ENCODE assay signal across 1 cellular context in the genomic region with DNA sequence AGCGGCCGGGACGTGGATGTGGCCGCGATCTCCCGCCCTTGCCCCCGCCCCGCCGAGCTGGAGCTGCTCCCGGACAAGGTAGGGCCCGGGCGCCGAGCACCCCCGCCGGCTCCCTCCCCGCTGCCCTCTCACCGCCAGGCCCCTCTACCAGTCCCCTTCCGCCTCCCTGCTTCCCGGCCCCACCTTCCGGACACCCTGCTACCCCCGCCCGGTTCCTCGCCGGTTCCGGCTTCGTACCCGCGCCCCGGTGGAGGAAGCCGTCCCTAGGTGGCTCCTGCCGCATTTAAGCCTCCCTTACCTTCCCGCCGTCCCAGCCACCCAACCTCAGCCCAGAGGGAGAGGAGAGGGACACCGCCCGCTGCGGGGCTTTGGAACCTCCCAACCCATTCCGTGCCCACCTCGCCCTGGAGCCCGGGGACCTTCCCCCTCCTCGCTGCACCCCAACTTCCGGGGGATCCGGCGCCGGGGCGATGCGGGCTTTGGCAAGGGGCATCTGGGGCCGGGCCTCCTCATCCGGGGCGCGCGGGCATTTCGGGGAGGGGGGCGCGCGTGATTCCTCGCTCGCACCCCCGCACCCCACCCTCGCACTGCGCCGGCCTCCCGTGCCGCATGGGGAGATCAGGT.
TF ChIP-seq lines count a peak whose summit lies in the region.

No MANE protein-coding gene starts in this region.

TF ChIP-seq in HepG2, 621 proteins besides CTCF, POLR2A, EP300 and RAD21 (continued from another document and continues in another):
- TF ChIP-seq, protein P1, sequence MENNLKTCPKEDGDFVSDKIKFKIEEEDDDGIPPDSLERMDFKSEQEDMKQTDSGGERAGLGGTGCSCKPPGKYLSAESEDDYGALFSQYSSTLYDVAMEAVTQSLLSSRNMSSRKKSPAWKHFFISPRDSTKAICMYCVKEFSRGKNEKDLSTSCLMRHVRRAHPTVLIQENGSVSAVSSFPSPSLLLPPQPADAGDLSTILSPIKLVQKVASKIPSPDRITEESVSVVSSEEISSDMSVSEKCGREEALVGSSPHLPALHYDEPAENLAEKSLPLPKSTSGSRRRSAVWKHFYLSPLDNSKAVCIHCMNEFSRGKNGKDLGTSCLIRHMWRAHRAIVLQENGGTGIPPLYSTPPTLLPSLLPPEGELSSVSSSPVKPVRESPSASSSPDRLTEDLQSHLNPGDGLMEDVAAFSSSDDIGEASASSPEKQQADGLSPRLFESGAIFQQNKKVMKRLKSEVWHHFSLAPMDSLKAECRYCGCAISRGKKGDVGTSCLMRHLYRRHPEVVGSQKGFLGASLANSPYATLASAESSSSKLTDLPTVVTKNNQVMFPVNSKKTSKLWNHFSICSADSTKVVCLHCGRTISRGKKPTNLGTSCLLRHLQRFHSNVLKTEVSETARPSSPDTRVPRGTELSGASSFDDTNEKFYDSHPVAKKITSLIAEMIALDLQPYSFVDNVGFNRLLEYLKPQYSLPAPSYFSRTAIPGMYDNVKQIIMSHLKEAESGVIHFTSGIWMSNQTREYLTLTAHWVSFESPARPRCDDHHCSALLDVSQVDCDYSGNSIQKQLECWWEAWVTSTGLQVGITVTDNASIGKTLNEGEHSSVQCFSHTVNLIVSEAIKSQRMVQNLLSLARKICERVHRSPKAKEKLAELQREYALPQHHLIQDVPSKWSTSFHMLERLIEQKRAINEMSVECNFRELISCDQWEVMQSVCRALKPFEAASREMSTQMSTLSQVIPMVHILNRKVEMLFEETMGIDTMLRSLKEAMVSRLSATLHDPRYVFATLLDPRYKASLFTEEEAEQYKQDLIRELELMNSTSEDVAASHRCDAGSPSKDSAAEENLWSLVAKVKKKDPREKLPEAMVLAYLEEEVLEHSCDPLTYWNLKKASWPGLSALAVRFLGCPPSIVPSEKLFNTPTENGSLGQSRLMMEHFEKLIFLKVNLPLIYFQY (CRISPR knock-in tag; IDR thresholded peaks at IDR 0.05; ENCODE audit: borderline replicate concordance) = peak; percentile 36; the same call in 1 of the 2 replicates
- TF ChIP-seq TOE1 (CRISPR knock-in tag; IDR thresholded peaks at IDR 0.05) (no peak), ZNF891 (CRISPR knock-in tag; IDR thresholded peaks at IDR 0.05) (peak; percentile 81), BCL6 (CRISPR knock-in tag; IDR thresholded peaks at IDR 0.05) (no peak), DPF2 (CRISPR knock-in tag; IDR thresholded peaks at IDR 0.05; ENCODE audit: borderline replicate concordance, low read depth) (0 out of 2 replicates have a peak, but pooled peaks have one; percentile 33), ZNF543 (CRISPR knock-in tag; IDR thresholded peaks at IDR 0.05) (no peak; the same call in 1 of the 2 replicates), TCF7 (IDR thresholded peaks at IDR 0.05; ENCODE audit: low read depth) (0 out of 2 replicates have a peak, but pooled peaks have one; percentile 10), ZNF253 (CRISPR knock-in tag; IDR thresholded peaks at IDR 0.05; ENCODE audit: borderline replicate concordance) (0 out of 2 replicates have a peak, but pooled peaks have one; percentile 9), ZNF225 (CRISPR knock-in tag; IDR thresholded peaks at IDR 0.05) (peak; percentile 67; the same call in 1 of the 2 replicates), ZNF83 (CRISPR knock-in tag; IDR thresholded peaks at IDR 0.05; ENCODE audit: borderline replicate concordance) (peak; percentile 20; the same call in 1 of the 2 replicates), ZNF101 (CRISPR knock-in tag; IDR thresholded peaks at IDR 0.05; ENCODE audit: borderline replicate concordance, low read depth) (no peak), RORA (CRISPR knock-in tag; IDR thresholded peaks at IDR 0.05) (no peak), ZNF510 (CRISPR knock-in tag; IDR thresholded peaks at IDR 0.05; ENCODE audit: low read depth) (0 out of 2 replicates have a peak, but pooled peaks have one; percentile 18), ZFYVE20 (CRISPR knock-in tag; IDR thresholded peaks at IDR 0.05; ENCODE audit: borderline replicate concordance, low read depth) (no peak), ZBTB21 (CRISPR knock-in tag; IDR thresholded peaks at IDR 0.05) (no peak), HNRNPL (IDR thresholded peaks at IDR 0.05; ENCODE audit: low read depth, low read length) (peak; percentile 91), ZFP90 (CRISPR knock-in tag; IDR thresholded peaks at IDR 0.05; ENCODE audit: borderline replicate concordance) (0 out of 2 replicates have a peak, but pooled peaks have one; percentile 41), ZNF790 (CRISPR knock-in tag; IDR thresholded peaks at IDR 0.05; ENCODE audit: borderline replicate concordance) (0 out of 2 replicates have a peak, but pooled peaks have one; percentile 13), KAT2B (IDR thresholded peaks at IDR 0.05; ENCODE audit: borderline replicate concordance, low read depth, low read length) (no peak), HES4 (CRISPR knock-in tag; IDR thresholded peaks at IDR 0.05; ENCODE audit: borderline replicate concordance) (peak; percentile 61; the same call in 1 of the 2 replicates), FOSL2 (CRISPR knock-in tag; IDR thresholded peaks at IDR 0.05) (0 out of 2 replicates have a peak, but pooled peaks have one; percentile 1), PHF20 (CRISPR knock-in tag; IDR thresholded peaks at IDR 0.05) (peak; percentile 29), ZNF264 (CRISPR knock-in tag; IDR thresholded peaks at IDR 0.05) (no peak), MBD4 (IDR thresholded peaks at IDR 0.05; ENCODE audit: borderline replicate concordance, low read length) (no peak), MYNN (CRISPR knock-in tag; IDR thresholded peaks at IDR 0.05; ENCODE audit: low read depth) (no peak), ZNF772 (CRISPR knock-in tag; IDR thresholded peaks at IDR 0.05) (peak; percentile 75), JARID2 (CRISPR knock-in tag; IDR thresholded peaks at IDR 0.05; ENCODE audit: insufficient replicate concordance) (no peak), SPEN (CRISPR knock-in tag; IDR thresholded peaks at IDR 0.05; ENCODE audit: low read depth) (peak; percentile 39), ZSCAN20 (CRISPR knock-in tag; IDR thresholded peaks at IDR 0.05; ENCODE audit: borderline replicate concordance) (peak; percentile 56), KDM4B (CRISPR knock-in tag; IDR thresholded peaks at IDR 0.05) (peak; percentile 23; the same call in 1 of the 2 replicates), ZNF816 (CRISPR knock-in tag; IDR thresholded peaks at IDR 0.05; ENCODE audit: borderline replicate concordance) (no peak), MAF1 (CRISPR knock-in tag; IDR thresholded peaks at IDR 0.05; ENCODE audit: borderline replicate concordance) (0 out of 2 replicates have a peak, but pooled peaks have one; percentile 74), THYN1 (CRISPR knock-in tag; IDR thresholded peaks at IDR 0.05; ENCODE audit: borderline replicate concordance, low read depth) (no peak), ADNP (CRISPR knock-in tag; IDR thresholded peaks at IDR 0.05) (no peak), ZNF501 (CRISPR knock-in tag; IDR thresholded peaks at IDR 0.05) (peak; percentile 52; the same call in 1 of the 2 replicates), REXO4 (CRISPR knock-in tag; IDR thresholded peaks at IDR 0.05; ENCODE audit: borderline replicate concordance) (peak; percentile 72; the same call in 1 of the 2 replicates), ZNF557 (CRISPR knock-in tag; IDR thresholded peaks at IDR 0.05) (no peak), FOXA1 (IDR thresholded peaks at IDR 0.05) (no peak), FOXA1 (CRISPR knock-in tag; IDR thresholded peaks at IDR 0.05) (no peak), HDAC1 (CRISPR knock-in tag; IDR thresholded peaks at IDR 0.05) (peak; percentile 71), ZNF143 (CRISPR knock-in tag; IDR thresholded peaks at IDR 0.05) (no peak; the same call in 1 of the 2 replicates), NFATC3 (CRISPR knock-in tag; IDR thresholded peaks at IDR 0.05) (no peak), HOXA7 (CRISPR knock-in tag; IDR thresholded peaks at IDR 0.05) (0 out of 2 replicates have a peak, but pooled peaks have one; percentile 44), REL (CRISPR knock-in tag; conservative IDR thresholded peaks at IDR 0.05) (0 out of 2 replicates have a peak, but pooled peaks have one; percentile 50), ZNF350 (CRISPR knock-in tag; IDR thresholded peaks at IDR 0.05; ENCODE audit: borderline replicate concordance, low read depth) (peak; percentile 16; the same call in 1 of the 2 replicates)
- TF ChIP-seq, protein P2, sequence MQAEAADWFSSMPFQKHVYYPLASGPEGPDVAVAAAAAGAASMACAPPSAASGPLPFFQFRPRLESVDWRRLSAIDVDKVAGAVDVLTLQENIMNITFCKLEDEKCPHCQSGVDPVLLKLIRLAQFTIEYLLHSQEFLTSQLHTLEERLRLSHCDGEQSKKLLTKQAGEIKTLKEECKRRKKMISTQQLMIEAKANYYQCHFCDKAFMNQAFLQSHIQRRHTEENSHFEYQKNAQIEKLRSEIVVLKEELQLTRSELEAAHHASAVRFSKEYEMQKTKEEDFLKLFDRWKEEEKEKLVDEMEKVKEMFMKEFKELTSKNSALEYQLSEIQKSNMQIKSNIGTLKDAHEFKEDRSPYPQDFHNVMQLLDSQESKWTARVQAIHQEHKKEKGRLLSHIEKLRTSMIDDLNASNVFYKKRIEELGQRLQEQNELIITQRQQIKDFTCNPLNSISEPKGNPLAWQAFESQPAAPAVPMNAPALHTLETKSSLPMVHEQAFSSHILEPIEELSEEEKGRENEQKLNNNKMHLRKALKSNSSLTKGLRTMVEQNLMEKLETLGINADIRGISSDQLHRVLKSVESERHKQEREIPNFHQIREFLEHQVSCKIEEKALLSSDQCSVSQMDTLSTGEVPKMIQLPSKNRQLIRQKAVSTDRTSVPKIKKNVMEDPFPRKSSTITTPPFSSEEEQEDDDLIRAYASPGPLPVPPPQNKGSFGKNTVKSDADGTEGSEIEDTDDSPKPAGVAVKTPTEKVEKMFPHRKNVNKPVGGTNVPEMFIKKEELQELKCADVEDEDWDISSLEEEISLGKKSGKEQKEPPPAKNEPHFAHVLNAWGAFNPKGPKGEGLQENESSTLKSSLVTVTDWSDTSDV (CRISPR knock-in tag; IDR thresholded peaks at IDR 0.05) = no peak
- TF ChIP-seq, protein P3, sequence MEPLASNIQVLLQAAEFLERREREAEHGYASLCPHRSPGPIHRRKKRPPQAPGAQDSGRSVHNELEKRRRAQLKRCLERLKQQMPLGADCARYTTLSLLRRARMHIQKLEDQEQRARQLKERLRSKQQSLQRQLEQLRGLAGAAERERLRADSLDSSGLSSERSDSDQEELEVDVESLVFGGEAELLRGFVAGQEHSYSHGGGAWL (CRISPR knock-in tag; IDR thresholded peaks at IDR 0.05) = 0 out of 2 replicates have a peak, but pooled peaks have one; percentile 23
- TF ChIP-seq, protein P4, sequence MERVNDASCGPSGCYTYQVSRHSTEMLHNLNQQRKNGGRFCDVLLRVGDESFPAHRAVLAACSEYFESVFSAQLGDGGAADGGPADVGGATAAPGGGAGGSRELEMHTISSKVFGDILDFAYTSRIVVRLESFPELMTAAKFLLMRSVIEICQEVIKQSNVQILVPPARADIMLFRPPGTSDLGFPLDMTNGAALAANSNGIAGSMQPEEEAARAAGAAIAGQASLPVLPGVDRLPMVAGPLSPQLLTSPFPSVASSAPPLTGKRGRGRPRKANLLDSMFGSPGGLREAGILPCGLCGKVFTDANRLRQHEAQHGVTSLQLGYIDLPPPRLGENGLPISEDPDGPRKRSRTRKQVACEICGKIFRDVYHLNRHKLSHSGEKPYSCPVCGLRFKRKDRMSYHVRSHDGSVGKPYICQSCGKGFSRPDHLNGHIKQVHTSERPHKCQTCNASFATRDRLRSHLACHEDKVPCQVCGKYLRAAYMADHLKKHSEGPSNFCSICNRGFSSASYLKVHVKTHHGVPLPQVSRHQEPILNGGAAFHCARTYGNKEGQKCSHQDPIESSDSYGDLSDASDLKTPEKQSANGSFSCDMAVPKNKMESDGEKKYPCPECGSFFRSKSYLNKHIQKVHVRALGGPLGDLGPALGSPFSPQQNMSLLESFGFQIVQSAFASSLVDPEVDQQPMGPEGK (CRISPR knock-in tag; IDR thresholded peaks at IDR 0.05) = peak; percentile 66
- TF ChIP-seq, protein P5, sequence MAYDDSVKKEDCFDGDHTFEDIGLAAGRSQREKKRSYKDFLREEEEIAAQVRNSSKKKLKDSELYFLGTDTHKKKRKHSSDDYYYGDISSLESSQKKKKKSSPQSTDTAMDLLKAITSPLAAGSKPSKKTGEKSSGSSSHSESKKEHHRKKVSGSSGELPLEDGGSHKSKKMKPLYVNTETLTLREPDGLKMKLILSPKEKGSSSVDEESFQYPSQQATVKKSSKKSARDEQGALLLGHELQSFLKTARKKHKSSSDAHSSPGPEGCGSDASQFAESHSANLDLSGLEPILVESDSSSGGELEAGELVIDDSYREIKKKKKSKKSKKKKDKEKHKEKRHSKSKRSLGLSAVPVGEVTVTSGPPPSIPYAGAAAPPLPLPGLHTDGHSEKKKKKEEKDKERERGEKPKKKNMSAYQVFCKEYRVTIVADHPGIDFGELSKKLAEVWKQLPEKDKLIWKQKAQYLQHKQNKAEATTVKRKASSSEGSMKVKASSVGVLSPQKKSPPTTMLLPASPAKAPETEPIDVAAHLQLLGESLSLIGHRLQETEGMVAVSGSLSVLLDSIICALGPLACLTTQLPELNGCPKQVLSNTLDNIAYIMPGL (CRISPR knock-in tag; IDR thresholded peaks at IDR 0.05; ENCODE audit: borderline replicate concordance in 1 of 2, low read depth in 1 of 2) = peak; percentile 50 to 56; a peak in 2 of 4 replicates
- TF ChIP-seq, protein P6, sequence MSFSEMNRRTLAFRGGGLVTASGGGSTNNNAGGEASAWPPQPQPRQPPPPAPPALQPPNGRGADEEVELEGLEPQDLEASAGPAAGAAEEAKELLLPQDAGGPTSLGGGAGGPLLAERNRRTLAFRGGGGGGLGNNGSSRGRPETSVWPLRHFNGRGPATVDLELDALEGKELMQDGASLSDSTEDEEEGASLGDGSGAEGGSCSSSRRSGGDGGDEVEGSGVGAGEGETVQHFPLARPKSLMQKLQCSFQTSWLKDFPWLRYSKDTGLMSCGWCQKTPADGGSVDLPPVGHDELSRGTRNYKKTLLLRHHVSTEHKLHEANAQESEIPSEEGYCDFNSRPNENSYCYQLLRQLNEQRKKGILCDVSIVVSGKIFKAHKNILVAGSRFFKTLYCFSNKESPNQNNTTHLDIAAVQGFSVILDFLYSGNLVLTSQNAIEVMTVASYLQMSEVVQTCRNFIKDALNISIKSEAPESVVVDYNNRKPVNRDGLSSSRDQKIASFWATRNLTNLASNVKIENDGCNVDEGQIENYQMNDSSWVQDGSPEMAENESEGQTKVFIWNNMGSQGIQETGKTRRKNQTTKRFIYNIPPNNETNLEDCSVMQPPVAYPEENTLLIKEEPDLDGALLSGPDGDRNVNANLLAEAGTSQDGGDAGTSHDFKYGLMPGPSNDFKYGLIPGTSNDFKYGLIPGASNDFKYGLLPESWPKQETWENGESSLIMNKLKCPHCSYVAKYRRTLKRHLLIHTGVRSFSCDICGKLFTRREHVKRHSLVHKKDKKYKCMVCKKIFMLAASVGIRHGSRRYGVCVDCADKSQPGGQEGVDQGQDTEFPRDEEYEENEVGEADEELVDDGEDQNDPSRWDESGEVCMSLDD (CRISPR knock-in tag; IDR thresholded peaks at IDR 0.05; ENCODE audit: borderline replicate concordance) = peak; percentile 91
- TF ChIP-seq, protein P7, sequence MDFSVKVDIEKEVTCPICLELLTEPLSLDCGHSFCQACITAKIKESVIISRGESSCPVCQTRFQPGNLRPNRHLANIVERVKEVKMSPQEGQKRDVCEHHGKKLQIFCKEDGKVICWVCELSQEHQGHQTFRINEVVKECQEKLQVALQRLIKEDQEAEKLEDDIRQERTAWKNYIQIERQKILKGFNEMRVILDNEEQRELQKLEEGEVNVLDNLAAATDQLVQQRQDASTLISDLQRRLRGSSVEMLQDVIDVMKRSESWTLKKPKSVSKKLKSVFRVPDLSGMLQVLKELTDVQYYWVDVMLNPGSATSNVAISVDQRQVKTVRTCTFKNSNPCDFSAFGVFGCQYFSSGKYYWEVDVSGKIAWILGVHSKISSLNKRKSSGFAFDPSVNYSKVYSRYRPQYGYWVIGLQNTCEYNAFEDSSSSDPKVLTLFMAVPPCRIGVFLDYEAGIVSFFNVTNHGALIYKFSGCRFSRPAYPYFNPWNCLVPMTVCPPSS (IDR thresholded peaks at IDR 0.05) = no peak
